In genomic region chr2:202377308-202377736, GRCh38 we compare ENCODE assay signal across 8 cellular contexts. TPM values are rescaled to one million over a fixed set of nuclear protein-coding genes. Genes with fewer than 3 reads are reported as not detected.
DNase-seq lines count a peak whose midpoint lies in the region; ATAC-seq and TF ChIP-seq lines count a peak whose summit lies in the region.

No MANE protein-coding gene starts in this region.

- H3K27ac Mint-ChIP-seq in nephron progenitor cell = peak overlapping the region; percentile 99

- H3K27me3 Mint-ChIP-seq in nephron progenitor cell (ENCODE audit: low read depth, poor library complexity) = no peaks in the 10 kb centered on the region

- H3K36me3 ChIP-seq in Karpas-422 (ENCODE audit: insufficient read depth, low read length) = no peaks in the 10 kb centered on the region

- peaks cover 10% of the 10 kb centered on the region for H3K36me3 Mint-ChIP-seq in nephron progenitor cell (ENCODE audit: low read depth)

- peaks cover 4% of the 10 kb centered on the region for H3K9me3 Mint-ChIP-seq in nephron progenitor cell

- peaks cover 48% of the 10 kb centered on the region for H3K4me1 Mint-ChIP-seq in nephron progenitor cell

- H3K9me3 ChIP-seq in Karpas-422 (ENCODE audit: low read length) = no peaks in the 10 kb centered on the region

- peaks cover 49% of the 10 kb centered on the region for H3K4me1 ChIP-seq in Karpas-422 (ENCODE audit: low read length)

- peak overlapping the region; percentile 68 for H3K9ac ChIP-seq in Karpas-422 (ENCODE audit: low read length)

- H3K27me3 ChIP-seq in Karpas-422 (ENCODE audit: low read length) = 0 out of 2 replicates have a peak, but pooled peaks cover 3% of the 10 kb centered on the region

- peak overlapping the region; percentile 78 for H3K4me3 ChIP-seq in Karpas-422 (ENCODE audit: low read length)
- peak overlapping the region; percentile 95 for H3K4me3 ChIP-seq in fibroblast of the aortic adventitia (ENCODE audit: low read depth, low read length)

- DNase-seq in ELF-1 (ENCODE audit: low read depth, low spot score) = peak; percentile 69
- no peak for DNase-seq in Karpas-422
- DNase-seq in activated T-cell treated with anti-CD3 and anti-CD28 coated beads, Interleukin-2, amount 50 U/mL, for 48 hours = peak; percentile 47 to 50
- no peak for DNase-seq in fibroblast of the aortic adventitia (ENCODE audit: low read depth)
- DNase-seq in nephron progenitor cell = peak; percentile 58
- no peak for DNase-seq in mesenteric fat pad (ENCODE audit: low spot score)
- no peak for DNase-seq in NCI-H2196 treated with DMSO at 0.1 percent for 48 hours (lab: John Stamatoyannopoulos, UW; ENCODE audit: unreplicated experiment)

- no peak for ATAC-seq in GM18873 (IDR thresholded peaks at IDR 0.05; ENCODE audit: low FRiP score, unreplicated experiment)

- H4K20me1 ChIP-seq in Karpas-422 (ENCODE audit: insufficient read depth, low read depth, low read length) = no peaks in the 10 kb centered on the region

- H3K4me2 ChIP-seq in Karpas-422 (ENCODE audit: low read depth, low read length, poor library complexity, severe bottlenecking) = peak overlapping the region; percentile 95

- H3K79me2 ChIP-seq in Karpas-422 (ENCODE audit: low read length) = no peaks in the 10 kb centered on the region

- no peaks in the 10 kb centered on the region for H3K9me2 ChIP-seq in Karpas-422 (replicated peaks; ENCODE audit: insufficient read depth, low read length)

- H3K4me3 Mint-ChIP-seq in nephron progenitor cell = peak overlapping the region; percentile 99

- TF ChIP-seq CTCF in fibroblast of the aortic adventitia (IDR thresholded peaks at IDR 0.05; ENCODE audit: insufficient read depth, low read length) = no peak
- no peak for TF ChIP-seq CTCF in nephron progenitor cell (IDR thresholded peaks at IDR 0.05)

- H2AFZ ChIP-seq in Karpas-422 (ENCODE audit: low read length) = peak overlapping the region; percentile 90

- H3K27ac ChIP-seq in Karpas-422 (ENCODE audit: low read length) = no peak overlapping the region

RNA-seq across cellular contexts. Expression of gene BMPR2, which starts 1.2 kb away (rescaled TPM):
- 3.0 and 4.0 TPM in 2 replicates for total RNA-seq in Karpas-422 (2014; rRNA removed; shearing (Covaris generic); ENCODE audit: low replicate concordance)
- total RNA-seq in fibroblast of the aortic adventitia (ENCODE audit: low replicate concordance) (18.7 and 50.6 TPM in 2 replicates), mesenteric fat pad (74.9 TPM)

Comparison
In these comparisons a context has a peak if more than half of its experiments do, and no peak if none do; other contexts are left out.
1. DNase-seq: peak in ELF-1 (single experiment), activated T-cell treated with anti-CD3 and anti-CD28 coated beads, Interleukin-2, amount 50 U/mL, for 48 hours (2 of 2) and nephron progenitor cell (single experiment); none in Karpas-422 (single experiment), fibroblast of the aortic adventitia (single experiment), mesenteric fat pad (single experiment) and NCI-H2196 treated with DMSO at 0.1 percent for 48 hours (single experiment).